In genomic region chr2:226158229-226158628, GRCh38 we compare ENCODE assay signal across 15 cellular contexts.
DNase-seq lines count a peak whose midpoint lies in the region; ATAC-seq, FAIRE-seq and TF ChIP-seq lines count a peak whose summit lies in the region.
"Had no signal": no experiment of that assay in that cellular context is flagged by ENCODE, and none has a peak within 500 bp of the region (broad histone marks: within the 10 kb centered on the region; RNA-seq: fewer than 3 reads in every experiment).

No MANE protein-coding gene starts in this region.

- H3K9me3 ChIP-seq in Caco-2 (peaks cover 7% of the 10 kb centered on the region; the same call in 1 of the 2 replicates), neural progenitor cell (ENCODE audit: low read depth) (no peaks in the 10 kb centered on the region), osteoblast (ENCODE audit: low read depth, low read length) (no peaks in the 10 kb centered on the region)
- H3K9me3 ChIP-seq: BE2C had no signal

- BruUV-seq in Caco-2 (replicated peaks; lab: Mats Ljungman, UMichigan), result no TSS peak

- H3K4me2 ChIP-seq in neural progenitor cell (peak overlapping the region; percentile 72), osteoblast (ENCODE audit: insufficient read depth, low read length) (no peak overlapping the region)
- H3K4me2 ChIP-seq: A549 had no signal

- H3K9ac ChIP-seq in neural progenitor cell, result no peak overlapping the region

- no peaks in the 10 kb centered on the region for H3K36me3 ChIP-seq in Caco-2 (ENCODE audit: control insufficient read depth, insufficient read depth, low read length)
- H3K36me3 ChIP-seq in neural progenitor cell, result no peaks in the 10 kb centered on the region
- H3K36me3 ChIP-seq in osteoblast (ENCODE audit: insufficient read depth, low read length), result no peaks in the 10 kb centered on the region
- H3K36me3 ChIP-seq: BE2C had no signal

- peaks cover 11% of the 10 kb centered on the region for H3K4me1 Mint-ChIP-seq in Caco-2 (ENCODE audit: low read depth, unreplicated experiment)
- H3K4me1 Mint-ChIP-seq in neural progenitor cell, result peaks cover 63% of the 10 kb centered on the region

- in situ Hi-C loops in KBM-7 (cut with MboI; ENCODE audit: low pct_unique_long_range_greater_than_20kb, low sequenced_read_pairs), result no loop called here

- H3K4me3 Mint-ChIP-seq in Caco-2 (ENCODE audit: unreplicated experiment) (no peak overlapping the region), neural progenitor cell (no peak overlapping the region)
- H3K4me3 Mint-ChIP-seq: CD8-positive, alpha-beta T cell had no signal

- peaks cover 7% of the 10 kb centered on the region for H3K9me3 Mint-ChIP-seq in Caco-2 (ENCODE audit: unreplicated experiment)
- no peaks in the 10 kb centered on the region for H3K9me3 Mint-ChIP-seq in neural progenitor cell
- H3K9me3 Mint-ChIP-seq: CD8-positive, alpha-beta T cell had no signal

- FAIRE-seq in D721Med (lab: Jason Lieb, UNC), result peak; percentile 16
- FAIRE-seq: A549, H54 had no signal

- H3K79me2 ChIP-seq in neural progenitor cell (ENCODE audit: low read depth), result no peaks in the 10 kb centered on the region
- H3K79me2 ChIP-seq in osteoblast (ENCODE audit: insufficient read depth, low read length), result no peaks in the 10 kb centered on the region

- H2AFZ ChIP-seq in neural progenitor cell (replicated peaks), result no peak overlapping the region
- no peak overlapping the region for H2AFZ ChIP-seq in osteoblast (ENCODE audit: low read length)

- no peak overlapping the region for H3K4me3 ChIP-seq in Caco-2 (ENCODE audit: low read depth, low read length)
- no peak overlapping the region for H3K4me3 ChIP-seq in neural progenitor cell
- no peak overlapping the region for H3K4me3 ChIP-seq in osteoblast (ENCODE audit: insufficient read depth, low read length)
- H3K4me3 ChIP-seq: A549 had no signal

- ATAC-seq in GM21528 (IDR thresholded peaks at IDR 0.05; ENCODE audit: low FRiP score, unreplicated experiment), result no peak
- ATAC-seq: A549; CD8-positive, alpha-beta T cell had no signal

- H3K27ac ChIP-seq in neural progenitor cell, result peak overlapping the region; percentile 84
- no peak overlapping the region for H3K27ac ChIP-seq in osteoblast (ENCODE audit: low read depth, low read length)
- H3K27ac ChIP-seq in RWPE1, result no peak overlapping the region
- H3K27ac ChIP-seq: C4-2B had no signal

- H3K4me1 ChIP-seq in Caco-2 (peaks cover 32% of the 10 kb centered on the region), neural progenitor cell (peaks cover 53% of the 10 kb centered on the region), osteoblast (ENCODE audit: insufficient read depth, low read length) (no peaks in the 10 kb centered on the region)
- H3K4me1 ChIP-seq: BE2C had no signal

- no peaks in the 10 kb centered on the region for H3K27me3 Mint-ChIP-seq in Caco-2 (ENCODE audit: insufficient read depth, unreplicated experiment)
- H3K27me3 Mint-ChIP-seq in neural progenitor cell (ENCODE audit: insufficient read depth, low read depth), result no peaks in the 10 kb centered on the region

- DNase-seq in Caco-2 (no peak), D721Med (ENCODE audit: insufficient read length, low spot score) (no peak), KBM-7 (peak; percentile 2), neural progenitor cell (ENCODE audit: low spot score) (peak; percentile 15), osteoblast (ENCODE audit: insufficient read length, low spot score, missing footprints) (no peak), RWPE1 (ENCODE audit: low spot score) (no peak)
- DNase-seq: BE2C; CD8-positive, alpha-beta T cell; COR-L47; DMS53; GF-D8 had no signal

- H3K36me3 Mint-ChIP-seq in Caco-2 (ENCODE audit: insufficient read depth, unreplicated experiment) (no peaks in the 10 kb centered on the region), neural progenitor cell (no peaks in the 10 kb centered on the region)
- H3K36me3 Mint-ChIP-seq: CD8-positive, alpha-beta T cell had no signal

- CTCF ChIA-PET in Caco-2 (lab: Charles Lee), result no interaction called here
- CTCF ChIA-PET in RWPE1 (lab: Yijun Ruan, JAX), result no interaction called here

- H3K27ac Mint-ChIP-seq in Caco-2 (ENCODE audit: unreplicated experiment) (peak overlapping the region; percentile 85), neural progenitor cell (peak overlapping the region; percentile 72)
- H3K27ac Mint-ChIP-seq: CD8-positive, alpha-beta T cell had no signal

- H3F3A ChIP-seq in neural progenitor cell (ENCODE audit: low read depth), result peaks cover 15% of the 10 kb centered on the region

- H3K27me3 ChIP-seq in Caco-2 (replicated peaks; ENCODE audit: control insufficient read depth, insufficient read depth, low read length), result no peaks in the 10 kb centered on the region
- no peaks in the 10 kb centered on the region for H3K27me3 ChIP-seq in neural progenitor cell
- no peaks in the 10 kb centered on the region for H3K27me3 ChIP-seq in osteoblast (ENCODE audit: insufficient read depth, low read length)
- H3K27me3 ChIP-seq: BE2C had no signal

- H4K20me1 ChIP-seq in neural progenitor cell (ENCODE audit: low read depth), result no peaks in the 10 kb centered on the region
- no peaks in the 10 kb centered on the region for H4K20me1 ChIP-seq in osteoblast (ENCODE audit: insufficient read depth, low read length)

- intact Hi-C loops in Caco-2 (cut with micrococcal nuclease; ENCODE audit: unreplicated experiment), result no loop called here

- POLR2A ChIA-PET in Caco-2 (lab: Charles Lee), result no interaction called here
- POLR2A ChIA-PET in RWPE1 (lab: Yijun Ruan, JAX; ENCODE audit: low non-redundant PET), result no interaction called here

- TF ChIP-seq CTCF in Caco-2 (IDR thresholded peaks at IDR 0.05; ENCODE audit: insufficient read depth in 1 of 2, low read depth in 1 of 2, low read length in 1 of 2, severe bottlenecking in 1 of 2, unreplicated experiment in 1 of 2), result no peak
- TF ChIP-seq CTCF in D721Med (IDR thresholded peaks at IDR 0.05; ENCODE audit: insufficient read depth, missing control alignments), result no peak
- TF ChIP-seq CTCF in neural progenitor cell (IDR thresholded peaks at IDR 0.05), result no peak
- TF ChIP-seq CTCF in osteoblast (IDR thresholded peaks at IDR 0.05; ENCODE audit: extremely low read depth, low read depth, low read length), result no peak
- no peak for TF ChIP-seq CTCF in RWPE1 (conservative IDR thresholded peaks at IDR 0.05; ENCODE audit: low read depth)

Comparison
In these comparisons a context has a peak if more than half of its experiments do, and no peak if none do; other contexts are left out.
1. DNase-seq: peak in KBM-7 (single experiment) and neural progenitor cell (single experiment); none in Caco-2 (0 of 2), D721Med (single experiment), osteoblast (single experiment) and RWPE1 (single experiment).